8 cellular contexts compared by ENCODE assay signal in the genomic region with DNA sequence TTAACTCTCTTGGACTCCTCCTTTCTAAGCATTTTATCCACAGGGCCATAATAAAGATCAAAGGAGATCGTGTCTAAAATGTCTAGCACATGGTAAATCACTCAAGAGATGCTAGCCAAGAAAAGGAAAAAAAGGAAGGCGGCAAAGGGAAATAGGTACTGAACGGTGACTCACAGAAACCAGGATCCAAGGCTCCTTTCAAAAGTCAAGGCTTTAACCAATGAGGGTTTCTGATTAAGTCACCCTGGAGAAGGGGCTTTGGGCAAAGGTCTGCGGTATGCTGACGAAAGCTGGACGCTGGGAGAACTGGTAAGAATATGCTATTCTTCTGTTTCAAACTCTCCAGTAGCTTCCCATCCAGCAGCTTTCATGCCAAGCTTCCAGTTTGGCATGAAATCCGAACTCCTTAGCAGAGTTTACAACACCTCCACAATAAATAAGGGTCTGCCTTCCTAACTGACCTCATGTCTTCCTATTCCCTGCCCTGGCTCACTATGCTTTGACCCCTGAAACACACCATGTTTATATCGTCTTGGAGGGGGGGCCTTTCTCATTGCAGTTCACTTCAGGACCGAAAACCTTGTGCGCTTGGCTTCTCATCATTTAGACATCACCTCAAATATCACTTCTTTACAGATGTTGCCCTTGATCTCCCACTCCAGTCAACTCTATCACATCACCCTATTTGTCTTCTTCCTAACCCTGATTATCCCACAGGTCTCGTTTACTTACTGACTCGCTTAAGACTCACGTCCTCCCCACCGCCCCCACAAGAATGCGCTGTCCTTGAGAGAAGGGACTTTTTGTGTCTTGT. TPM values are rescaled to one million over a fixed set of nuclear protein-coding genes. Genes with fewer than 3 reads are reported as not detected.
DNase-seq lines count a peak whose midpoint lies in the region; ATAC-seq and TF ChIP-seq lines count a peak whose summit lies in the region.

No MANE protein-coding gene starts in this region.

- no peak for TF ChIP-seq POLR2A in adrenal gland (IDR thresholded peaks at IDR 0.05)

- WGBS in adrenal gland, 4 donors: 12 to 14% (median 13%) methylated on average over 15 of the region's 15 CpGs
- 7% methylated on average over 15 of the region's 15 CpGs for WGBS in hepatocyte (ENCODE audit: low lambda C conversion rate, missing lambda C conversion rate)

- ATAC-seq in HG02759 (IDR thresholded peaks at IDR 0.05; ENCODE audit: unreplicated experiment) (peak; percentile 14), HG03342 (IDR thresholded peaks at IDR 0.05; ENCODE audit: unreplicated experiment) (no peak), HG02571 (IDR thresholded peaks at IDR 0.05; ENCODE audit: unreplicated experiment) (no peak)

- H3K9me2 ChIP-seq in hepatocyte (replicated peaks; ENCODE audit: insufficient read depth): no peaks in the 10 kb centered on the region

- H3K9me3 ChIP-seq in adrenal gland (replicated peaks in 1 of 3): no peaks in the 10 kb centered on the region
- H3K9me3 ChIP-seq in hepatocyte (ENCODE audit: low read depth): no peaks in the 10 kb centered on the region

- H3K27me3 ChIP-seq in adrenal gland (no peaks in the 10 kb centered on the region), hepatocyte (no peaks in the 10 kb centered on the region)

- peaks cover 0 to 22% of the 10 kb centered on the region in 2 donors for H3K4me1 ChIP-seq in adrenal gland (replicated peaks in 1 of 2)
- peaks cover 18% of the 10 kb centered on the region for H3K4me1 ChIP-seq in hepatocyte (ENCODE audit: insufficient read depth)

- H3K27ac ChIP-seq in adrenal gland (peak overlapping the region in 4 of 5 donors; percentile 54 to 89 (median 82)), hepatocyte (peak overlapping the region; percentile 86), skin epidermis (peak overlapping the region in 18 of 21 experiments; percentile 67 to 92 (median 88))

- intact Hi-C loops in adrenal gland (cut with DNase I): no loop called here

- H2AFZ ChIP-seq in hepatocyte: peak overlapping the region; percentile 43

- peak overlapping the region in 2 of 4 donors; percentile 65 to 73 for H3K4me3 ChIP-seq in adrenal gland
- peak overlapping the region; percentile 77 for H3K4me3 ChIP-seq in hepatocyte
- peak overlapping the region; percentile 72 to 93 (median 86) for H3K4me3 ChIP-seq in skin epidermis

- peak overlapping the region; percentile 84 for H3K4me2 ChIP-seq in hepatocyte

- in situ Hi-C loops in SK-MEL-5 (cut with HindIII; ENCODE audit: low pct_unique_long_range_greater_than_20kb, low sequenced_read_pairs): no loop called here

- DNase-seq in Daoy (ENCODE audit: low read depth): peak; percentile 76
- peak; percentile 41 for DNase-seq in SK-MEL-5 (ENCODE audit: low read depth, low spot score)
- peak in 5 of 7 donors; percentile 34 to 66 (median 40) for DNase-seq in adrenal gland
- peak; percentile 66 for DNase-seq in hepatocyte (ENCODE audit: low spot score)

- TF ChIP-seq CTCF in adrenal gland (IDR thresholded peaks at IDR 0.05) (no peak), hepatocyte (IDR thresholded peaks at IDR 0.05; ENCODE audit: poor library complexity) (no peak)

- no peaks in the 10 kb centered on the region for H4K20me1 ChIP-seq in hepatocyte (ENCODE audit: insufficient read depth, poor library complexity, severe bottlenecking)

- peaks cover 35% of the 10 kb centered on the region for H3K79me2 ChIP-seq in hepatocyte

- H3K36me3 ChIP-seq in adrenal gland (replicated peaks in 1 of 2) (peaks cover 0 to 19% of the 10 kb centered on the region in 2 donors), hepatocyte (replicated peaks; ENCODE audit: insufficient read depth, low read depth) (peaks cover 2% of the 10 kb centered on the region)

RNA-seq across cellular contexts. Expression of a gene that starts 0.9 kb away (rescaled TPM):
- 77.5 and 87.9 TPM in 2 replicates for total RNA-seq in Daoy (2014; rRNA removed; shearing (Covaris generic))
- total RNA-seq in SK-MEL-5 (2014; rRNA removed; shearing (Covaris generic)): 41.5 and 41.8 TPM in 2 replicates
- polyA plus RNA-seq in SK-MEL-5 (2015; cell fraction: cytosol; rRNA removed): 46.3 and 57.0 TPM in 2 replicates
- polyA plus RNA-seq in SK-MEL-5 (2015; cell fraction: nucleus; rRNA removed): 18.2 and 25.6 TPM in 2 replicates
- total RNA-seq in adrenal gland: 10 to 100 TPM; 20.7 to 62.8 (median 48.3) TPM
- polyA plus RNA-seq in adrenal gland: 100 to 1,000 TPM in 1 of 3 donors, 10 to 100 TPM in 2; 17.8 to 120 (median 30.7) TPM
- total RNA-seq in hepatocyte: 32.0 and 41.6 TPM in 2 replicates
- 44.1 and 50.0 TPM in 2 replicates for polyA plus RNA-seq in hepatocyte

RNA-seq across cellular contexts. Expression of a gene that starts 7.0 kb away (rescaled TPM):
- total RNA-seq in Daoy (2014; rRNA removed; shearing (Covaris generic)): 20.8 and 25.0 TPM in 2 replicates
- 31.4 and 34.4 TPM in 2 replicates for total RNA-seq in SK-MEL-5 (2014; rRNA removed; shearing (Covaris generic))
- polyA plus RNA-seq in SK-MEL-5 (2015; cell fraction: cytosol; rRNA removed): 26.5 and 33.6 TPM in 2 replicates
- polyA plus RNA-seq in SK-MEL-5 (2015; cell fraction: nucleus; rRNA removed): 34.6 and 44.3 TPM in 2 replicates
- total RNA-seq in adrenal gland (10 to 100 TPM; 15.0 to 39.3 (median 32.7) TPM), hepatocyte (16.5 and 21.4 TPM in 2 replicates)
- polyA plus RNA-seq in adrenal gland (10 to 100 TPM in 2 of 3 donors, 1 to 10 TPM in 1; 7.1 to 24.6 (median 11.1) TPM), hepatocyte (11.4 and 16.4 TPM in 2 replicates)

RNA-seq across cellular contexts. Expression of a gene that starts 49.4 kb away (rescaled TPM):
- 1.2 and 2.9 TPM in 2 replicates for total RNA-seq in Daoy (2014; rRNA removed; shearing (Covaris generic))
- 13.3 and 17.1 TPM in 2 replicates for total RNA-seq in SK-MEL-5 (2014; rRNA removed; shearing (Covaris generic))
- 33.7 and 59.5 TPM in 2 replicates for polyA plus RNA-seq in SK-MEL-5 (2015; cell fraction: cytosol; rRNA removed)
- 1,242 and 1,458 TPM in 2 replicates for polyA plus RNA-seq in SK-MEL-5 (2015; cell fraction: nucleus; rRNA removed)
- total RNA-seq in adrenal gland (10 to 100 TPM in 5 of 8 donors, 1 to 10 TPM in 3; 2.8 to 31.2 (median 13.1) TPM), hepatocyte (18.0 and 23.5 TPM in 2 replicates)
- polyA plus RNA-seq in adrenal gland (10 to 100 TPM in 2 of 3 donors, 1 to 10 TPM in 1; 3.9 to 90.3 (median 69.5) TPM), hepatocyte (15.6 and 29.6 TPM in 2 replicates)
